Comparison of ENCODE assay signal across 19 cellular contexts in the genomic region with DNA sequence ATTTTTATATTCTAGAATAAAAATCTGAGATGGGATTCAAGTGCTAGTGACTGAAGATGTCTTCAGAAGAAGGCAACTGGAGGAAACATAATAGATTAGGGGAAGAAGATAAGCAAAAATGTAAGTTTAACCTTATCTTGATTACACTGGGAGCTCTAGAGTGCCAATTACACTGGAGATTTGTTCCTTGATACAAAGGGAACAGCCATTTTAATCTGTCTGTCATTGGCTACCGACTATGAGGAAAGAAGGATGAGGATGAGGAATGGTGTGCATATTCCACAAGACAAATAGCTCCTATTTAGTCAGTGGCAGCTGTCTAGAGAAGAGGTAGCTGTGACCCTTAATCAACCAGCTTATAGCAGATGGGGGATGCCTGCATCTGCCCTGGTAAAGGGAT.
DNase-seq lines count a peak whose midpoint lies in the region; ATAC-seq, FAIRE-seq and TF ChIP-seq lines count a peak whose summit lies in the region.
"Had no signal": no experiment of that assay in that cellular context is flagged by ENCODE, and none has a peak within 500 bp of the region (broad histone marks: within the 10 kb centered on the region; RNA-seq: fewer than 3 reads in every experiment).

No MANE protein-coding gene starts in this region.

- H3K4me1 ChIP-seq in H1 (replicated peaks in 1 of 4; ENCODE audit: control insufficient read depth in 3 of 4, insufficient read depth in 4 of 4, low read length in 3 of 4): no peaks in the 10 kb centered on the region
- H3K4me1 ChIP-seq: HAP-1 had no signal

- DNase-seq in NCI-H1694 (lab: John Stamatoyannopoulos, UW) (peak; percentile 12), NCI-H82 (lab: John Stamatoyannopoulos, UW) (peak; percentile 94), H1 (ENCODE audit: low read depth in 1 of 2, low spot score in 2 of 2) (no peak), DMS153 treated with DMSO at 0.1 percent for 48 hours (lab: John Stamatoyannopoulos, UW; ENCODE audit: unreplicated experiment) (no peak), COLO829 (ENCODE audit: low spot score) (no peak)
- no peak for DNase-seq in activated CD8-positive, alpha-beta memory T cell treated with anti-CD3 and anti-CD28 coated beads, Interleukin-2, amount 50 U/mL, for 48 hours
- DNase-seq: ACHN; BE2C; C1 segment of cervical spinal cord; CD4-positive, CD25-positive, alpha-beta regulatory T cell; DMS79; GDM1; IMR-90 had no signal

- H3K27me3 ChIP-seq in H1 (replicated peaks in 1 of 4; ENCODE audit: control insufficient read depth in 3 of 4, extremely low read depth in 1 of 4, insufficient read depth in 3 of 4, low read length in 3 of 4): no peaks in the 10 kb centered on the region
- H3K27me3 ChIP-seq: BE2C had no signal

- TF ChIP-seq EP300 in H1 (IDR thresholded peaks at IDR 0.05; ENCODE audit: borderline replicate concordance in 1 of 2, low read depth in 2 of 2, low read length in 2 of 2): no peak

- no peaks in the 10 kb centered on the region for H3K36me3 ChIP-seq in H1 (ENCODE audit: control insufficient read depth in 2 of 4, insufficient read depth in 4 of 4, low read length in 3 of 4)
- H3K36me3 ChIP-seq: BE2C, HAP-1 had no signal

- no peak for TF ChIP-seq POLR2A in H1 (IDR thresholded peaks at IDR 0.05; ENCODE audit: control extremely low read depth in 1 of 2, low read depth in 2 of 2, low read length in 2 of 2)

- no peak overlapping the region for H4K91ac ChIP-seq in H1 (replicated peaks; ENCODE audit: insufficient read length, low read length)

- H3K14ac ChIP-seq in H1 (ENCODE audit: insufficient read length): no peak overlapping the region

- no peak overlapping the region for H3K4me3 ChIP-seq in H1 (ENCODE audit: extremely low read depth in 1 of 4, insufficient read depth in 2 of 4, low read depth in 3 of 4, low read length in 4 of 4)
- H3K4me3 ChIP-seq: HAP-1, K562 had no signal

- H3K4me2 ChIP-seq in H1 (ENCODE audit: insufficient read depth in 1 of 2, low read depth in 2 of 2, low read length in 2 of 2): no peak overlapping the region

- no peak overlapping the region for H2BK15ac ChIP-seq in H1 (ENCODE audit: low read length)

- H4K20me1 ChIP-seq in H1 (replicated peaks in 1 of 2; ENCODE audit: control insufficient read depth in 1 of 2, insufficient read depth in 2 of 2, low read length in 2 of 2): no peaks in the 10 kb centered on the region

- FAIRE-seq in H1 (lab: Jason Lieb, UNC): no peak
- FAIRE-seq: A204.1, GM12892, HTR-8/SVneo, K562 had no signal

- no peak overlapping the region for H3K18ac ChIP-seq in H1 (ENCODE audit: extremely low read depth, low read length)

- H3K79me1 ChIP-seq in H1 (ENCODE audit: low read depth, low read length): no peaks in the 10 kb centered on the region

- H2AK5ac ChIP-seq in H1 (ENCODE audit: low read depth, low read length): no peak overlapping the region

- CTCF ChIA-PET in H1 (lab: Charles Lee; ENCODE audit: partially characterized antibody): no interaction called here

- no peak overlapping the region for H4K5ac ChIP-seq in H1 (ENCODE audit: insufficient read length, low read depth, low read length)

- H2AFZ ChIP-seq in H1 (ENCODE audit: low read length): peak overlapping the region; percentile 40; the same call in 1 of the 2 replicates

- H3K9me3 ChIP-seq in H1 (ENCODE audit: insufficient read depth in 2 of 2, low read depth in 1 of 2, low read length in 1 of 2): no peaks in the 10 kb centered on the region
- H3K9me3 ChIP-seq: BE2C, HAP-1 had no signal

- POLR2A ChIA-PET in H1 (lab: Charles Lee; ENCODE audit: partially characterized antibody): no interaction called here

- H3K23me2 ChIP-seq in H1 (ENCODE audit: low read depth, low read length): no peaks in the 10 kb centered on the region

- no peak for ATAC-seq in GM19463 (IDR thresholded peaks at IDR 0.05; ENCODE audit: unreplicated experiment)
- ATAC-seq: K562 had no signal

- H2BK12ac ChIP-seq in H1 (ENCODE audit: low read depth, low read length): no peak overlapping the region

- no peak overlapping the region for H3K4ac ChIP-seq in H1 (replicated peaks; ENCODE audit: insufficient read length, low read depth, low read length)

- no peak overlapping the region for H4K8ac ChIP-seq in H1 (ENCODE audit: extremely low read depth, insufficient read depth, low read length)

- H3K9ac ChIP-seq in H1 (replicated peaks in 1 of 4; ENCODE audit: extremely low read depth in 1 of 4, low read depth in 3 of 4, low read length in 3 of 4): no peak overlapping the region

- H2BK5ac ChIP-seq in H1 (ENCODE audit: low read depth, low read length): no peak overlapping the region

- H3K79me2 ChIP-seq in H1 (ENCODE audit: control insufficient read depth in 1 of 2, insufficient read depth in 2 of 2, low read length in 2 of 2): no peaks in the 10 kb centered on the region

- WGBS in H1 (ENCODE audit: extremely low coverage in 1 of 2, insufficient coverage in 1 of 2, insufficient read length in 1 of 2, insufficient replicate concordance in 2 of 2, low coverage in 1 of 2, low lambda C conversion rate in 2 of 2, missing lambda C conversion rate in 1 of 2), 2 experiments: 88% methylated on average over 1 of the region's 1 CpG; no CpG with 5 or more reads in 1 of the 2 experiments

- no peak overlapping the region for H3K56ac ChIP-seq in H1 (replicated peaks; ENCODE audit: insufficient read length, low read depth, low read length)

- H3K27ac ChIP-seq in H1 (ENCODE audit: low read depth, low read length): no peak overlapping the region

- no peak overlapping the region for H3K23ac ChIP-seq in H1 (ENCODE audit: insufficient read length)

- no peak for TF ChIP-seq RAD21 in H1 (IDR thresholded peaks at IDR 0.05 in 1 of 2, conservative IDR thresholded peaks at IDR 0.05 in 1 of 2; ENCODE audit: low read depth in 2 of 2, low read length in 2 of 2)

- no peak overlapping the region for H2BK120ac ChIP-seq in H1 (replicated peaks; ENCODE audit: low read depth, low read length)

- TF ChIP-seq CTCF in H1 (IDR thresholded peaks at IDR 0.05; ENCODE audit: control extremely low read depth in 1 of 3, insufficient read depth in 1 of 3, low read depth in 1 of 3, low read length in 3 of 3): no peak

- no peak overlapping the region for H2BK20ac ChIP-seq in H1 (ENCODE audit: low read length)

TF ChIP-seq in H1, 55 proteins besides CTCF, POLR2A, EP300 and RAD21 (continues in another document):
- TF ChIP-seq RNF2 (IDR thresholded peaks at IDR 0.05; ENCODE audit: borderline replicate concordance, low read depth, low read length, missing control alignments, poor library complexity, severe bottlenecking): no peak
- no peak for TF ChIP-seq YY1 (IDR thresholded peaks at IDR 0.05; ENCODE audit: low read depth, low read length)
- TF ChIP-seq SIRT6 (IDR thresholded peaks at IDR 0.05; ENCODE audit: low read length): no peak
- TF ChIP-seq CREB1 (IDR thresholded peaks at IDR 0.05): no peak
- TF ChIP-seq KDM1A (IDR thresholded peaks at IDR 0.05; ENCODE audit: borderline replicate concordance, low read length): no peak
- TF ChIP-seq SP1 (IDR thresholded peaks at IDR 0.05; ENCODE audit: low read depth, low read length): no peak

Comparison
In these comparisons a context has a peak if more than half of its experiments do, and no peak if none do; other contexts are left out.
1. DNase-seq: peak in NCI-H1694 (single experiment) and NCI-H82 (single experiment); none in H1 (0 of 2), activated CD8-positive, alpha-beta memory T cell treated with anti-CD3 and anti-CD28 coated beads, Interleukin-2, amount 50 U/mL, for 48 hours (single experiment), DMS153 treated with DMSO at 0.1 percent for 48 hours (single experiment) and COLO829 (single experiment).